In the genomic region with DNA sequence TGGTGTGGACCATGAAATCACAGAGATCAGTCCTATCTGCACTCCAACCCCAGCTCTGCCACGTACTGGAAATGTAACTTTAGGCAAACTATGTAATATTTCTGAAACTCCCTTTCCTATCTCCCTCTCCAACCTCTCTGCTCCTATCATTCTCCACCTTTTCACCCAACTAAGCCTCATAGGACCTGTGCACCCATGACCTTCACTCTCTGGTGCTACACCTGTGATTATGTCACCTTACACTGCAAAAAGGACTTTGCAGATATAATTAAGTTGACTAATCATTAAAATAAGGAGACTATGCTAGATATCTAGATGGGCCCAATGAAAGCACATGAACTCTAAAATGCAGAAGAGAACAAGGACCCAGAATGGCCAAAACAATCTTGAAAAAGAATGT, we compare ENCODE assay signal across 4 cellular contexts. TPM values are rescaled to one million over a fixed set of nuclear protein-coding genes. Genes with fewer than 3 reads are reported as not detected.
DNase-seq lines count a peak whose midpoint lies in the region; ATAC-seq, FAIRE-seq and TF ChIP-seq lines count a peak whose summit lies in the region.
"Not testable (repeated sequence)": the region's sequence is repeated elsewhere in the genome, so short reads cannot be mapped to it uniquely, and the experiment has no call there.

No MANE protein-coding gene starts in this region.

- WGBS in IMR-90 (ENCODE audit: extremely low coverage in 2 of 2, insufficient read length in 1 of 2), 2 experiments: no CpG with 5 or more reads among the region's 1 CpG
- WGBS in pancreas, 2 donors: 42 to 50% methylated on average over 1 of the region's 1 CpG

- not testable (repeated sequence) for H4K8ac ChIP-seq in IMR-90 (ENCODE audit: low read depth in 2 of 2, low read length in 2 of 2)

- not testable (repeated sequence) for H3K9me3 Mint-ChIP-seq in GM23338

- not testable (repeated sequence) for H3K27ac Mint-ChIP-seq in GM23338

- BruUV-seq in IMR-90 (replicated peaks; lab: Mats Ljungman, UMichigan): not testable (repeated sequence)

- not testable (repeated sequence) for H2BK20ac ChIP-seq in IMR-90 (ENCODE audit: low read depth, low read length)

- not testable (repeated sequence) for H3K9me3 ChIP-seq in IMR-90 (ENCODE audit: control insufficient read depth, insufficient read depth, low read length); pancreas

- CTCF ChIA-PET in IMR-90 (lab: Yijun Ruan, JAX): not testable (repeated sequence)

- not testable (repeated sequence) for H2AFZ ChIP-seq in GM23338; IMR-90 (replicated peaks; ENCODE audit: low read length, poor library complexity)

- POLR2A ChIA-PET in IMR-90 (lab: Charles Lee; ENCODE audit: unreplicated experiment): not testable (repeated sequence)

- not testable (repeated sequence) for H2BK5ac ChIP-seq in IMR-90 (ENCODE audit: low read depth, low read length, poor library complexity, severe bottlenecking)

- not testable (repeated sequence) for H3K4ac ChIP-seq in IMR-90 (ENCODE audit: low read depth, low read length)

- not testable (repeated sequence) for H3F3A ChIP-seq in GM23338 (replicated peaks; ENCODE audit: low read depth)

- not testable (repeated sequence) for H2AK5ac ChIP-seq in IMR-90 (ENCODE audit: low read depth, low read length)

- H4K91ac ChIP-seq in IMR-90 (ENCODE audit: insufficient read depth, low read depth, low read length): not testable (repeated sequence)

- not testable (repeated sequence) for H3K9me2 ChIP-seq in GM23338 (ENCODE audit: insufficient read depth)

- not testable (repeated sequence) for H3K4me1 Mint-ChIP-seq in GM23338

- TF ChIP-seq CTCF in GM23338 (conservative IDR thresholded peaks at IDR 0.05; ENCODE audit: low read depth in 2 of 2); IMR-90 (conservative IDR thresholded peaks at IDR 0.05; ENCODE audit: low read depth, low read length); dorsolateral prefrontal cortex (IDR thresholded peaks at IDR 0.05 in 54 of 56, conservative IDR thresholded peaks at IDR 0.05 in 2 of 56; ENCODE audit: low read depth in 1 of 56, partially characterized antibody in 56 of 56); pancreas (IDR thresholded peaks at IDR 0.05): not testable (repeated sequence)

- not testable (repeated sequence) for H2BK120ac ChIP-seq in IMR-90 (ENCODE audit: low read depth, low read length)

- H3K36me3 Mint-ChIP-seq in GM23338 (ENCODE audit: low read depth): peaks cover 28% of the 10 kb centered on the region

- not testable (repeated sequence) for H3K23ac ChIP-seq in IMR-90 (ENCODE audit: low read depth, low read length)

- not testable (repeated sequence) for H3K56ac ChIP-seq in IMR-90 (ENCODE audit: extremely low read depth, insufficient read depth, low read length)

- not testable (repeated sequence) for H3K36me3 ChIP-seq in GM23338 (ENCODE audit: insufficient read depth); pancreas
- peaks cover 19% of the 10 kb centered on the region for H3K36me3 ChIP-seq in IMR-90 (ENCODE audit: control insufficient read depth, insufficient read depth, low read length)

- not testable (repeated sequence) for H3K4me1 ChIP-seq in GM23338 (ENCODE audit: insufficient read depth); IMR-90 (ENCODE audit: control insufficient read depth, insufficient read depth, low read length); pancreas

- DNase-seq in GM23338 (ENCODE audit: low spot score); IMR-90; dorsolateral prefrontal cortex; pancreas: not testable (repeated sequence)

- intact Hi-C loops in IMR-90 (cut with micrococcal nuclease); dorsolateral prefrontal cortex (cut with DNase I); pancreas (cut with DNase I): not testable (repeated sequence)

- H2AK9ac ChIP-seq in IMR-90 (replicated peaks; ENCODE audit: low read depth, low read length, poor library complexity): not testable (repeated sequence)

- in situ Hi-C loops in IMR-90 (cut with MboI; ENCODE audit: low sequenced_read_pairs): not testable (repeated sequence)

- H3K18ac ChIP-seq in IMR-90 (ENCODE audit: low read depth, low read length): not testable (repeated sequence)

- 0 out of 2 replicates have a peak overlapping the region, but pooled peaks have one; percentile 5 for H3K27ac ChIP-seq in GM23338 (ENCODE audit: low read depth)
- H3K27ac ChIP-seq in IMR-90 (ENCODE audit: insufficient read depth, low read length); pancreas: not testable (repeated sequence)
- peak overlapping the region in 30 of 59 donors; percentile 10 to 73 (median 56) for H3K27ac ChIP-seq in dorsolateral prefrontal cortex

- H3K4me3 ChIP-seq in GM23338; IMR-90 (ENCODE audit: insufficient read depth, low read depth, low read length); dorsolateral prefrontal cortex; pancreas: not testable (repeated sequence)

- H3K4me3 Mint-ChIP-seq in GM23338: not testable (repeated sequence)

- H4K20me1 ChIP-seq in GM23338 (replicated peaks; ENCODE audit: insufficient read depth): peaks cover 35% of the 10 kb centered on the region
- peaks cover 89% of the 10 kb centered on the region for H4K20me1 ChIP-seq in IMR-90 (ENCODE audit: insufficient read depth, low read length)

- H3K4me2 ChIP-seq in GM23338; IMR-90 (ENCODE audit: low read depth, low read length): not testable (repeated sequence)

- H3K79me2 ChIP-seq in GM23338 (replicated peaks; ENCODE audit: insufficient read depth): peaks cover 100% of the 10 kb centered on the region

- peaks cover 10 to 48% of the 10 kb centered on the region in 2 experiments for H3K79me1 ChIP-seq in IMR-90 (ENCODE audit: low read depth in 1 of 2, low read length in 2 of 2)

- not testable (repeated sequence) for ATAC-seq in GM23338
- peak; percentile 14; the same call in 1 of the 2 replicates for ATAC-seq in IMR-90 (ENCODE audit: low read depth)
- ATAC-seq in pancreas: peak in 3 of 4 donors; percentile 55 to 63 (median 57)

- TF ChIP-seq RAD21 in IMR-90 (IDR thresholded peaks at IDR 0.05; ENCODE audit: low read length): not testable (repeated sequence)

- H3K27me3 ChIP-seq in GM23338 (ENCODE audit: insufficient read depth); IMR-90 (ENCODE audit: control insufficient read depth, insufficient read depth, low read length); dorsolateral prefrontal cortex; pancreas: not testable (repeated sequence)

- dilution Hi-C loops in IMR-90 (cut with HindIII; ENCODE audit: low sequenced_read_pairs, unreplicated experiment): not testable (repeated sequence)

- not testable (repeated sequence) for H3K9ac ChIP-seq in IMR-90 (ENCODE audit: low read depth, low read length)

- not testable (repeated sequence) for H3K27me3 Mint-ChIP-seq in GM23338 (ENCODE audit: insufficient read depth, low read depth, poor library complexity)

- H3K9me1 ChIP-seq in IMR-90 (ENCODE audit: insufficient read depth, low read length): not testable (repeated sequence)

- H3K14ac ChIP-seq in IMR-90 (replicated peaks; ENCODE audit: low read depth, low read length): not testable (repeated sequence)

- not testable (repeated sequence) for TF ChIP-seq POLR2A in IMR-90 (IDR thresholded peaks at IDR 0.05; ENCODE audit: low read depth, low read length)

- not testable (repeated sequence) for FAIRE-seq in pancreas (lab: Jason Lieb, UNC)

- H4K5ac ChIP-seq in IMR-90 (ENCODE audit: low read depth, low read length): not testable (repeated sequence)

- not testable (repeated sequence) for H2BK15ac ChIP-seq in IMR-90 (ENCODE audit: low read depth, low read length)

RNA-seq across cellular contexts. Expression of a gene that starts 48.3 kb away (rescaled TPM):
- 19.8 and 21.0 TPM in 2 replicates for total RNA-seq in GM23338 (2014; rRNA removed; shearing (Covaris generic))
- polyA plus RNA-seq in GM23338 (2016; fragmentation: Nextera tagmentation; extraction: Ambion mirVana) (3.7 and 3.8 TPM in 2 replicates), IMR-90 (2012; rRNA removed) (11.3 and 12.8 TPM in 2 replicates), pancreas (1 to 10 TPM; 2.2 to 4.9 TPM)
- total RNA-seq in IMR-90 (2012; rRNA removed) (6.1 TPM in 2 replicates), dorsolateral prefrontal cortex (10 to 100 TPM; 24.3 to 52.8 (median 34.0) TPM), pancreas (1 to 10 TPM; 1.8 to 5.4 (median 2.5) TPM)
- polyA plus RNA-seq in IMR-90 (2012; cell fraction: cytosol; rRNA removed): 8.9 and 12.4 TPM in 2 replicates
- 40.0 and 52.6 TPM in 2 replicates for polyA plus RNA-seq in IMR-90 (2012; cell fraction: nucleus; rRNA removed; ENCODE audit: low replicate concordance)
